12 cellular contexts compared by ENCODE assay signal in genomic region chr6:30707281-30707850, GRCh38. TPM values are rescaled to one million over a fixed set of nuclear protein-coding genes. Genes with fewer than 3 reads are reported as not detected.
DNase-seq lines count a peak whose midpoint lies in the region; ATAC-seq and TF ChIP-seq lines count a peak whose summit lies in the region.
"Had no signal": no experiment of that assay in that cellular context is flagged by ENCODE, and none has a peak within 500 bp of the region (broad histone marks: within the 10 kb centered on the region; RNA-seq: fewer than 3 reads in every experiment).

No MANE protein-coding gene starts in this region.

- peak overlapping the region; percentile 4 for H3K27ac Mint-ChIP-seq in Calu3 (ENCODE audit: unreplicated experiment)

- no peaks in the 10 kb centered on the region for H3K27me3 Mint-ChIP-seq in Calu3 (ENCODE audit: unreplicated experiment)

- H3K27ac ChIP-seq in Panc1 (ENCODE audit: low read length): peak overlapping the region; percentile 44; the same call in 1 of the 2 replicates
- H3K27ac ChIP-seq: heart right ventricle had no signal

- peak overlapping the region; percentile 3 for H3K4me3 Mint-ChIP-seq in Calu3 (ENCODE audit: low read depth, unreplicated experiment)

- H3K9me3 Mint-ChIP-seq in Calu3 (ENCODE audit: low read depth, unreplicated experiment): no peaks in the 10 kb centered on the region

- no peaks in the 10 kb centered on the region for H3K36me3 ChIP-seq in Panc1 (ENCODE audit: control insufficient read depth, insufficient read depth, low read length)

- no peak overlapping the region for H3K4me3 ChIP-seq in Panc1 (ENCODE audit: low read depth in 2 of 2, low read length in 2 of 2)
- H3K4me3 ChIP-seq: BLaER1 treated with 17β-estradiol and CSF1 and Interleukin-3, amounts not matched to agents 10 nM and 100 nM; heart right ventricle had no signal

- ATAC-seq in Panc1: peak; percentile 44
- ATAC-seq in left colon: peak; percentile 76
- no peak for ATAC-seq in HG02981 (IDR thresholded peaks at IDR 0.05; ENCODE audit: unreplicated experiment)
- no peak for ATAC-seq in GM18519 (IDR thresholded peaks at IDR 0.05; ENCODE audit: low FRiP score, unreplicated experiment)
- ATAC-seq: heart right ventricle had no signal

- DNase-seq in Calu3 (peak; percentile 56), NCI-H1417 treated with DMSO at 0.1 percent for 48 hours (lab: John Stamatoyannopoulos, UW) (peak; percentile 47), Panc1 (ENCODE audit: low read depth, low spot score) (no peak), left colon (no peak), GM20000 (ENCODE audit: low spot score) (no peak), AG20443 (ENCODE audit: low spot score) (no peak)
- DNase-seq: effector memory CD4-positive, alpha-beta T cell; heart right ventricle; stimulated activated CD4-positive, alpha-beta T cell treated with anti-CD3 and anti-CD28 coated beads, Interleukin-15, amount 100 ng/mL, for 24 hours had no signal

- TF ChIP-seq CTCF in Calu3 (IDR thresholded peaks at IDR 0.05; ENCODE audit: unreplicated experiment) (no peak), Panc1 (IDR thresholded peaks at IDR 0.05) (no peak), GM20000 (IDR thresholded peaks at IDR 0.05; ENCODE audit: extremely low read depth, missing control alignments) (no peak)

- H3K4me1 Mint-ChIP-seq in Calu3 (ENCODE audit: low read depth, unreplicated experiment): peaks cover 44% of the 10 kb centered on the region

- CTCF ChIA-PET in Calu3 (lab: Charles Lee) (interaction anchor here (1.1 to 1.6 kb wide), 5 partner anchors 10 to 28 kb away, joined by 4 to 5 read pairs (median 4); partner anchors contain the start of gene MDC1), Panc1 (lab: Charles Lee) (no interaction called here)

- POLR2A ChIA-PET in Panc1 (lab: Charles Lee): interaction anchor here (0.7 to 1.3 kb wide), 2 partner anchors 10 to 838 kb away, joined by 3 to 5 read pairs; partner anchors contain the start of gene MDC1

- in situ Hi-C loops in Panc1 (cut with HindIII; ENCODE audit: low pct_unique_long_range_greater_than_20kb, low sequenced_read_pairs): no loop called here

- no peaks in the 10 kb centered on the region for H3K27me3 ChIP-seq in Panc1 (ENCODE audit: control insufficient read depth, insufficient read depth, low read length)
- H3K27me3 ChIP-seq: BLaER1 treated with 17β-estradiol and CSF1 and Interleukin-3, amounts not matched to agents 10 nM and 100 nM; heart right ventricle had no signal

- BruUV-seq in Calu3 (replicated peaks; lab: Mats Ljungman, UMichigan) (no TSS peak), Panc1 (replicated peaks; lab: Mats Ljungman, UMichigan) (TSS peak; percentile 48)

- no peaks in the 10 kb centered on the region for H3K9me3 ChIP-seq in Panc1 (ENCODE audit: control insufficient read depth, insufficient read depth, low read depth, low read length)
- H3K9me3 ChIP-seq: BLaER1 treated with 17β-estradiol and CSF1 and Interleukin-3, amounts not matched to agents 10 nM and 100 nM; heart right ventricle had no signal

- H3K4me1 ChIP-seq in Panc1 (ENCODE audit: control insufficient read depth, insufficient read depth, low read length): peaks cover 11% of the 10 kb centered on the region

- intact Hi-C loops in Calu3 (cut with micrococcal nuclease; ENCODE audit: unreplicated experiment) (no loop called here), Panc1 (cut with micrococcal nuclease; ENCODE audit: unreplicated experiment) (no loop called here), left colon (cut with DNase I, micrococcal nuclease) (no loop called here)

- peaks cover 58% of the 10 kb centered on the region for H3K36me3 Mint-ChIP-seq in Calu3 (ENCODE audit: insufficient read depth, unreplicated experiment)

RNA-seq across cellular contexts. Expression of gene MDC1, which starts 9.7 kb away (rescaled TPM):
- total RNA-seq in Calu3 (2022) (62.4 and 66.6 TPM in 2 replicates), Panc1 (2021; ENCODE audit: unreplicated experiment) (68.6 TPM), left colon (10 to 100 TPM; 11.1 to 16.3 TPM)
- polyA plus RNA-seq in Panc1 (2012; ENCODE audit: insufficient read length): 36.0 TPM

RNA-seq across cellular contexts. Expression of gene TUBB, which starts 12.8 kb away (rescaled TPM):
- total RNA-seq in Calu3 (2022) (967 and 1,123 TPM in 2 replicates), Panc1 (2021; ENCODE audit: unreplicated experiment) (853 TPM), left colon (100 to 1,000 TPM; 149 to 195 TPM)
- polyA plus RNA-seq in Panc1 (2012; ENCODE audit: insufficient read length): 1,083 TPM

RNA-seq across cellular contexts. Expression of gene NRM, which starts 16.6 kb away (rescaled TPM):
- total RNA-seq in Calu3 (2022) (22.8 and 30.2 TPM in 2 replicates), Panc1 (2021; ENCODE audit: unreplicated experiment) (21.9 TPM), left colon (1 to 10 TPM; 4.6 to 5.4 TPM)
- polyA plus RNA-seq in Panc1 (2012; ENCODE audit: insufficient read length): 26.9 TPM

RNA-seq across cellular contexts. Expression of gene PPP1R18, which starts 20.9 kb away (rescaled TPM):
- total RNA-seq in Calu3 (2022) (22.0 and 28.2 TPM in 2 replicates), Panc1 (2021; ENCODE audit: unreplicated experiment) (55.3 TPM), left colon (10 to 100 TPM in 1 of 2 donors, 1 to 10 TPM in 1; 6.3 to 16.7 TPM)
- 40.1 TPM for polyA plus RNA-seq in Panc1 (2012; ENCODE audit: insufficient read length)

RNA-seq across cellular contexts. Expression of gene DHX16, which starts 34.6 kb away (rescaled TPM):
- 51.6 and 55.6 TPM in 2 replicates for total RNA-seq in Calu3 (2022)
- 44.5 TPM for total RNA-seq in Panc1 (2021; ENCODE audit: unreplicated experiment)
- 56.6 TPM for polyA plus RNA-seq in Panc1 (2012; ENCODE audit: insufficient read length)
- 10 to 100 TPM; 27.8 to 34.8 TPM for total RNA-seq in left colon

Comparison
In these comparisons a context has a peak if more than half of its experiments do, and no peak if none do; other contexts are left out.
1. DNase-seq: peak in Calu3 (single experiment) and NCI-H1417 treated with DMSO at 0.1 percent for 48 hours (single experiment); none in Panc1 (single experiment), left colon (0 of 2), GM20000 (single experiment) and AG20443 (single experiment).
2. ATAC-seq: peak in Panc1 (single experiment) and left colon (single experiment); none in HG02981 (single experiment) and GM18519 (single experiment).